Comparison of ENCODE assay signal across 1 cellular context in genomic region chr5:135559342-135559741, GRCh38.
TF ChIP-seq lines count a peak whose summit lies in the region.

No MANE protein-coding gene starts in this region.

TF ChIP-seq in IMR-90, 13 proteins besides CTCF, POLR2A, EP300 and RAD21 (continued from another document):
- TF ChIP-seq MXI1 (IDR thresholded peaks at IDR 0.05; ENCODE audit: borderline replicate concordance, low read depth, low read length) (no peak), CHD1 (IDR thresholded peaks at IDR 0.05; ENCODE audit: low read depth, low read length) (no peak)
